13 cellular contexts compared by ENCODE assay signal in the genomic region with DNA sequence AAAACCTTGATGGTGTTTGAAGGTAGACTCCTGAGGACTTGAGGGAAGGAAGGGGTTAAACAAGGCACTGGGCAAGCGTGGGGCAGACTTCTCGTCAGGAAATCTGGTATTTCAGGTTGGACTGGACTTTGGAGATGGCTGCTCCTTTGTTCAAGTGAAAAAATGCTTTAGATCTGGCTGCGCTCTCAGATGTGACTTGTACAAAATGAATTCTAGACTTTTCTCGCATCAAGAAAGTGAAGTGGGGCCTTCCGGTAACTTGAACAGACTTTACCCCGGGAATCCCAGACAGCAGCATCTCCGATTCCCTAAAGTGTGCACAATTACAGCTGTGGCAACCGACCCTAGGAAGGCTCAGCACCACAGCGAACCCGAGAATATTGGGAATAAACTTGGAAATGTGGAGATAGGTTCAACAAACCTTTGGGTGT. TPM values are rescaled to one million over a fixed set of nuclear protein-coding genes. Genes with fewer than 3 reads are reported as not detected.
A peak's percentile ranks its signal among the peaks of the same experiment; 100 is the strongest.
DNase-seq lines count a peak whose midpoint lies in the region; ATAC-seq, FAIRE-seq and TF ChIP-seq lines count a peak whose summit lies in the region.
"Had no signal": no experiment of that assay in that cellular context is flagged by ENCODE, and none has a peak within 500 bp of the region (broad histone marks: within the 10 kb centered on the region; RNA-seq: fewer than 3 reads in every experiment).

No MANE protein-coding gene starts in this region.

- WGBS in HUES64, result 76% methylated on average over 10 of the region's 10 CpGs
- 13 to 33% (median 21%) methylated on average over 10 of the region's 10 CpGs for WGBS in small intestine, 3 donors

- H3K9me3 ChIP-seq in HUES64 (ENCODE audit: insufficient read depth, low read depth, low read length) (no peaks in the 10 kb centered on the region), astrocyte (ENCODE audit: insufficient read depth, low read depth, low read length) (no peaks in the 10 kb centered on the region), small intestine (ENCODE audit: control insufficient read depth, low read depth) (no peaks in the 10 kb centered on the region)
- H3K9me3 ChIP-seq: testis had no signal

- no peak overlapping the region for H3K4me3 ChIP-seq in HUES64 (ENCODE audit: low read length)
- no peak overlapping the region for H3K4me3 ChIP-seq in astrocyte (ENCODE audit: insufficient read depth, low read depth, low read length)
- H3K4me3 ChIP-seq in small intestine (ENCODE audit: low read depth in 1 of 2, low read length in 2 of 2), result no peak overlapping the region
- H3K4me3 ChIP-seq: testis had no signal

- H2AFZ ChIP-seq in astrocyte (ENCODE audit: low read depth, low read length), result peak overlapping the region; percentile 11

- peaks cover 1% of the 10 kb centered on the region for H3K36me3 Mint-ChIP-seq in astrocyte (ENCODE audit: low read depth, unreplicated experiment)

- ATAC-seq in left lobe of liver (peak; percentile 16), HG03025 (IDR thresholded peaks at IDR 0.05; ENCODE audit: low FRiP score, unreplicated experiment) (no peak), GM19328 (IDR thresholded peaks at IDR 0.05; ENCODE audit: unreplicated experiment) (no peak)
- ATAC-seq: activated naive CD8-positive, alpha-beta T cell treated with anti-CD3 and anti-CD28 coated beads, Interleukin-2, amount 50 U/mL, for 24 hours had no signal

- H3K9me3 Mint-ChIP-seq in astrocyte (ENCODE audit: unreplicated experiment), result no peaks in the 10 kb centered on the region
- H3K9me3 Mint-ChIP-seq: activated naive CD8-positive, alpha-beta T cell treated with anti-CD3 and anti-CD28 coated beads, Interleukin-2, amount 50 U/mL, for 24 hours had no signal

- H3K4me1 ChIP-seq in HUES64 (ENCODE audit: insufficient read depth, low read length) (peaks cover 13% of the 10 kb centered on the region), astrocyte (ENCODE audit: insufficient read depth, low read length) (peaks cover under 1% of the 10 kb centered on the region), small intestine (ENCODE audit: control insufficient read depth in 2 of 2, insufficient read depth in 1 of 2, low read depth in 1 of 2, low read length in 1 of 2) (peaks cover 0 to 3% of the 10 kb centered on the region in 2 donors)

- no peak for TF ChIP-seq CTCF in astrocyte (IDR thresholded peaks at IDR 0.05; ENCODE audit: insufficient read depth, low read depth, low read length)

- no peak overlapping the region for H3K4me3 Mint-ChIP-seq in astrocyte (ENCODE audit: unreplicated experiment)
- H3K4me3 Mint-ChIP-seq: activated naive CD8-positive, alpha-beta T cell treated with anti-CD3 and anti-CD28 coated beads, Interleukin-2, amount 50 U/mL, for 24 hours had no signal

- no peaks in the 10 kb centered on the region for H3K27me3 Mint-ChIP-seq in astrocyte (ENCODE audit: low read depth, unreplicated experiment)

- H3K4me1 Mint-ChIP-seq in astrocyte (ENCODE audit: low read depth, unreplicated experiment), result peaks cover 7% of the 10 kb centered on the region
- H3K4me1 Mint-ChIP-seq: activated naive CD8-positive, alpha-beta T cell treated with anti-CD3 and anti-CD28 coated beads, Interleukin-2, amount 50 U/mL, for 24 hours had no signal

- no peak overlapping the region for H3K4me2 ChIP-seq in astrocyte (ENCODE audit: low read length)

- H3K27ac ChIP-seq in HUES64 (ENCODE audit: low read depth, low read length) (peak overlapping the region; percentile 27; the same call in 1 of the 2 replicates), astrocyte (ENCODE audit: low read depth, low read length) (no peak overlapping the region), small intestine (ENCODE audit: low read depth in 1 of 2, low read length in 1 of 2) (peak overlapping the region in 1 of 2 donors; percentile 84)

- H3K9ac ChIP-seq in HUES64 (ENCODE audit: low read depth, low read length) (peak overlapping the region; percentile 20; the same call in 1 of the 2 replicates), astrocyte (ENCODE audit: low read length) (no peak overlapping the region)

- H4K20me1 ChIP-seq in astrocyte (ENCODE audit: insufficient read depth, low read length), result no peaks in the 10 kb centered on the region

- H3K27me3 ChIP-seq in HUES64 (ENCODE audit: insufficient read depth, low read length), result no peaks in the 10 kb centered on the region
- no peaks in the 10 kb centered on the region for H3K27me3 ChIP-seq in astrocyte (ENCODE audit: insufficient read depth, low read length)
- H3K27me3 ChIP-seq in small intestine (ENCODE audit: control insufficient read depth in 2 of 2, insufficient read depth in 2 of 2, low read length in 2 of 2), result no peaks in the 10 kb centered on the region
- H3K27me3 ChIP-seq: testis had no signal

- H3K79me2 ChIP-seq in astrocyte (ENCODE audit: insufficient read depth, low read length), result no peaks in the 10 kb centered on the region

- H3K27ac Mint-ChIP-seq in astrocyte (ENCODE audit: unreplicated experiment), result peak overlapping the region; percentile 21
- H3K27ac Mint-ChIP-seq: activated naive CD8-positive, alpha-beta T cell treated with anti-CD3 and anti-CD28 coated beads, Interleukin-2, amount 50 U/mL, for 24 hours had no signal

- no peak for TF ChIP-seq POLR2A in erythroblast (IDR thresholded peaks at IDR 0.05; ENCODE audit: low read length)

- H3K36me3 ChIP-seq in HUES64 (ENCODE audit: insufficient read depth, low read length) (no peaks in the 10 kb centered on the region), astrocyte (ENCODE audit: insufficient read depth, low read length) (no peaks in the 10 kb centered on the region), small intestine (ENCODE audit: control insufficient read depth in 2 of 2, insufficient read depth in 2 of 2, low read length in 2 of 2) (no peaks in the 10 kb centered on the region)

- DNase-seq in astrocyte (ENCODE audit: low read depth), result no peak
- no peak for DNase-seq in left lobe of liver (ENCODE audit: low spot score)
- DNase-seq in small intestine, result peak; percentile 54
- DNase-seq in erythroblast (lab: John Stamatoyannopoulos, UW), result no peak
- DNase-seq in NCI-H446 (lab: John Stamatoyannopoulos, UW), result no peak
- DNase-seq: activated naive CD8-positive, alpha-beta T cell treated with anti-CD3 and anti-CD28 coated beads, Interleukin-2, amount 50 U/mL, for 24 hours; NK-92 treated with Interleukin-12 subunit alpha and Interleukin-12 subunit beta, amount 100 ng/mL, for 24 hours; posterior cingulate gyrus; T-helper 1 cell; testis had no signal

- FAIRE-seq in astrocyte (lab: Jason Lieb, UNC), result no peak
- FAIRE-seq in small intestine (lab: Jason Lieb, UNC), result no peak

RNA-seq across cellular contexts. Expression of a gene that starts 44.3 kb away (rescaled TPM):
- polyA plus RNA-seq in HUES64 (2013, experiment 1 of 2), result 31.2 TPM
- polyA plus RNA-seq in HUES64 (2013, experiment 2 of 2), result 30.6 TPM
- total RNA-seq in astrocyte, result 81.5 and 119 TPM in 2 replicates
- total RNA-seq in left lobe of liver, result 316 TPM
- polyA plus RNA-seq in small intestine, result 10 to 100 TPM; 32.5 to 39.1 (median 35.7) TPM
